ENCODE assay signal across 14 cellular contexts in genomic region chr12:53983580-53984572, GRCh38. TPM values are rescaled to one million over a fixed set of nuclear protein-coding genes. Genes with fewer than 3 reads are reported as not detected.
DNase-seq lines count a peak whose midpoint lies in the region; ATAC-seq and TF ChIP-seq lines count a peak whose summit lies in the region.
"Had no signal": no experiment of that assay in that cellular context is flagged by ENCODE, and none has a peak within 500 bp of the region (broad histone marks: within the 10 kb centered on the region; RNA-seq: fewer than 3 reads in every experiment).

No MANE protein-coding gene starts in this region.

- H3K9ac ChIP-seq in neural progenitor cell (no peak overlapping the region), MM.1S (ENCODE audit: low read length) (no peak overlapping the region)

- CTCF ChIA-PET in CD4-positive, alpha-beta memory T cell (lab: Charles Lee; ENCODE audit: partially characterized antibody) = interaction anchor here (0.6 to 1.7 kb wide), 2 partner anchors 225 to 370 kb away, joined by 3 to 4 read pairs; no protein-coding TSS in a partner anchor

- no peaks in the 10 kb centered on the region for H3F3A ChIP-seq in neural progenitor cell (ENCODE audit: low read depth)
- no peaks in the 10 kb centered on the region for H3F3A ChIP-seq in MM.1S (ENCODE audit: insufficient read depth, low read length)

- DNase-seq in CD4-positive, alpha-beta memory T cell = no peak
- DNase-seq in central memory CD8-positive, alpha-beta T cell (ENCODE audit: low spot score in 2 of 2) = no peak
- DNase-seq in neural progenitor cell (ENCODE audit: low spot score) (no peak), MM.1S (no peak), AG08395 (ENCODE audit: low spot score) (no peak), NCI-H2227 treated with DMSO at 0.1 percent for 48 hours (lab: John Stamatoyannopoulos, UW) (no peak)
- no peak for DNase-seq in activated CD8-positive, alpha-beta memory T cell treated with anti-CD3 and anti-CD28 coated beads, Interleukin-2, amount 50 U/mL, for 48 hours

- no peaks in the 10 kb centered on the region for H3K36me3 ChIP-seq in CD4-positive, alpha-beta memory T cell (ENCODE audit: insufficient read depth, low read length)
- H3K36me3 ChIP-seq in neural progenitor cell = no peaks in the 10 kb centered on the region
- no peaks in the 10 kb centered on the region for H3K36me3 ChIP-seq in MM.1S (replicated peaks; ENCODE audit: insufficient read depth, low read length)
- H3K36me3 ChIP-seq: HAP-1, pancreas had no signal

- peaks cover 82% of the 10 kb centered on the region for H4K20me1 ChIP-seq in neural progenitor cell (ENCODE audit: low read depth)
- H4K20me1 ChIP-seq in MM.1S (ENCODE audit: insufficient read depth, low read length) = no peaks in the 10 kb centered on the region; the same call in 1 of the 2 replicates

- peaks cover 25% of the 10 kb centered on the region for H3K4me1 ChIP-seq in CD4-positive, alpha-beta memory T cell (ENCODE audit: insufficient read depth, low read length)
- H3K4me1 ChIP-seq in neural progenitor cell (no peaks in the 10 kb centered on the region), MM.1S (ENCODE audit: low read length) (peaks cover 7% of the 10 kb centered on the region; the same call in 1 of the 2 replicates)

- TF ChIP-seq CTCF in neural progenitor cell (IDR thresholded peaks at IDR 0.05) (no peak), MM.1S (IDR thresholded peaks at IDR 0.05; ENCODE audit: low read length) (no peak)

- no peak for ATAC-seq in central memory CD8-positive, alpha-beta T cell (replicated peaks; ENCODE audit: extremely low read depth, poor library complexity, severe bottlenecking)

- H3K36me3 Mint-ChIP-seq in CD4-positive, alpha-beta memory T cell = peaks cover 0 to 1% of the 10 kb centered on the region in 2 donors
- H3K36me3 Mint-ChIP-seq in IgD-negative memory B cell (peaks cover 2% of the 10 kb centered on the region), neural progenitor cell (no peaks in the 10 kb centered on the region)
- peaks cover 20% of the 10 kb centered on the region for H3K36me3 Mint-ChIP-seq in central memory CD8-positive, alpha-beta T cell (ENCODE audit: insufficient read depth)
- H3K36me3 Mint-ChIP-seq: activated naive CD8-positive, alpha-beta T cell treated with anti-CD3 and anti-CD28 coated beads, Interleukin-2, amount 10 ng/mL, durations not matched to agents 7 days and 5 days had no signal

- no peaks in the 10 kb centered on the region for H3K79me2 ChIP-seq in neural progenitor cell (ENCODE audit: low read depth)
- H3K79me2 ChIP-seq in MM.1S (ENCODE audit: low read length) = no peaks in the 10 kb centered on the region

- peaks cover 4 to 46% (median 18%) of the 10 kb centered on the region in 4 donors for H3K4me1 Mint-ChIP-seq in CD4-positive, alpha-beta memory T cell
- peaks cover 2 to 10% (median 3%) of the 10 kb centered on the region in 3 donors for H3K4me1 Mint-ChIP-seq in IgD-negative memory B cell
- peaks cover 29% of the 10 kb centered on the region for H3K4me1 Mint-ChIP-seq in central memory CD8-positive, alpha-beta T cell
- H3K4me1 Mint-ChIP-seq in neural progenitor cell = no peaks in the 10 kb centered on the region

- H3K4me2 ChIP-seq in neural progenitor cell = no peak overlapping the region
- H3K4me2 ChIP-seq in MM.1S (ENCODE audit: low read depth, low read length) = no peak overlapping the region

- POLR2A ChIA-PET in CD4-positive, alpha-beta memory T cell (lab: Charles Lee; ENCODE audit: partially characterized antibody) = no interaction called here

- H3K9me3 ChIP-seq in CD4-positive, alpha-beta memory T cell (ENCODE audit: control insufficient read depth in 1 of 2, low read length in 2 of 2) = no peaks in the 10 kb centered on the region
- H3K9me3 ChIP-seq in neural progenitor cell (ENCODE audit: low read depth) = no peaks in the 10 kb centered on the region
- H3K9me3 ChIP-seq in MM.1S (replicated peaks; ENCODE audit: insufficient read depth, low read length) = no peaks in the 10 kb centered on the region
- H3K9me3 ChIP-seq: HAP-1, pancreas had no signal

- intact Hi-C loops in CD4-positive, alpha-beta memory T cell (cut with micrococcal nuclease) = no loop called here

- H2AFZ ChIP-seq in neural progenitor cell (replicated peaks) (no peak overlapping the region), MM.1S (ENCODE audit: low read length) (no peak overlapping the region)

- H3K9me3 Mint-ChIP-seq in CD4-positive, alpha-beta memory T cell = peaks cover 0 to 37% (median 7%) of the 10 kb centered on the region in 8 donors
- H3K9me3 Mint-ChIP-seq in IgD-negative memory B cell (peaks cover 0 to 2% (median 0%) of the 10 kb centered on the region in 3 donors), neural progenitor cell (peaks cover 6% of the 10 kb centered on the region)
- no peaks in the 10 kb centered on the region for H3K9me3 Mint-ChIP-seq in central memory CD8-positive, alpha-beta T cell
- H3K9me3 Mint-ChIP-seq: activated naive CD8-positive, alpha-beta T cell treated with anti-CD3 and anti-CD28 coated beads, Interleukin-2, amount 10 ng/mL, durations not matched to agents 7 days and 5 days had no signal

- peaks cover 75 to 80% of the 10 kb centered on the region in 2 donors for H3K27me3 Mint-ChIP-seq in CD4-positive, alpha-beta memory T cell
- H3K27me3 Mint-ChIP-seq in IgD-negative memory B cell (peaks cover 81% of the 10 kb centered on the region), neural progenitor cell (ENCODE audit: insufficient read depth, low read depth) (peaks cover 99% of the 10 kb centered on the region)
- peaks cover 99% of the 10 kb centered on the region for H3K27me3 Mint-ChIP-seq in central memory CD8-positive, alpha-beta T cell

- H3K27ac Mint-ChIP-seq in CD4-positive, alpha-beta memory T cell = peak overlapping the region in 5 of 7 donors; percentile 42 to 83 (median 74)
- peak overlapping the region; percentile 86 to 96 (median 93) for H3K27ac Mint-ChIP-seq in IgD-negative memory B cell
- peak overlapping the region; percentile 53 for H3K27ac Mint-ChIP-seq in central memory CD8-positive, alpha-beta T cell (ENCODE audit: low read depth)
- no peak overlapping the region for H3K27ac Mint-ChIP-seq in neural progenitor cell
- H3K27ac Mint-ChIP-seq: activated naive CD8-positive, alpha-beta T cell treated with anti-CD3 and anti-CD28 coated beads, Interleukin-2, amount 10 ng/mL, durations not matched to agents 7 days and 5 days had no signal

- no peak overlapping the region for H3K27ac ChIP-seq in CD4-positive, alpha-beta memory T cell (ENCODE audit: low read depth, low read length)
- no peak overlapping the region for H3K27ac ChIP-seq in neural progenitor cell
- H3K27ac ChIP-seq in MM.1S (ENCODE audit: low read length) = no peak overlapping the region
- H3K27ac ChIP-seq: pancreas had no signal

- H3K4me3 ChIP-seq in CD4-positive, alpha-beta memory T cell (ENCODE audit: low read length in 2 of 2) = no peak overlapping the region
- H3K4me3 ChIP-seq in neural progenitor cell (no peak overlapping the region), MM.1S (ENCODE audit: low read length) (no peak overlapping the region)
- H3K4me3 ChIP-seq: GM12878 had no signal

- peak overlapping the region in 4 of 8 donors; percentile 7 to 28 (median 26) for H3K4me3 Mint-ChIP-seq in CD4-positive, alpha-beta memory T cell
- H3K4me3 Mint-ChIP-seq in IgD-negative memory B cell = peak overlapping the region; percentile 13 to 81 (median 64)
- peak overlapping the region; percentile 61 for H3K4me3 Mint-ChIP-seq in central memory CD8-positive, alpha-beta T cell
- H3K4me3 Mint-ChIP-seq in neural progenitor cell = peak overlapping the region; percentile 27

- no peaks in the 10 kb centered on the region for H3K9me2 ChIP-seq in MM.1S (replicated peaks; ENCODE audit: insufficient read depth, low read length)

- H3K27me3 ChIP-seq in CD4-positive, alpha-beta memory T cell (ENCODE audit: insufficient read depth, low read length) = peaks cover 95% of the 10 kb centered on the region
- H3K27me3 ChIP-seq in neural progenitor cell (peaks cover 100% of the 10 kb centered on the region), MM.1S (replicated peaks; ENCODE audit: insufficient read depth, low read length) (peaks cover 97% of the 10 kb centered on the region)

RNA-seq across cellular contexts. Expression of gene HOXC10, which starts 1.1 kb away (rescaled TPM):
- not detected for total RNA-seq in CD4-positive, alpha-beta memory T cell
- not detected for polyA plus RNA-seq in CD4-positive, alpha-beta memory T cell
- not detected for polyA plus RNA-seq in IgD-negative memory B cell
- total RNA-seq in neural progenitor cell (ENCODE audit: low replicate concordance) = not detected in 2 replicates
- total RNA-seq: activated naive CD8-positive, alpha-beta T cell treated with anti-CD3 and anti-CD28 coated beads, Interleukin-2, amount 10 ng/mL, durations not matched to agents 7 days and 5 days; liver had no signal
- polyA plus RNA-seq: GM12878, liver had no signal

RNA-seq across cellular contexts. Expression of gene HOTAIR, which starts 9.1 kb away (rescaled TPM):
- total RNA-seq in CD4-positive, alpha-beta memory T cell = not detected
- not detected for polyA plus RNA-seq in CD4-positive, alpha-beta memory T cell
- polyA plus RNA-seq in IgD-negative memory B cell = not detected
- total RNA-seq in neural progenitor cell (ENCODE audit: low replicate concordance) = not detected in 2 replicates
- total RNA-seq: activated naive CD8-positive, alpha-beta T cell treated with anti-CD3 and anti-CD28 coated beads, Interleukin-2, amount 10 ng/mL, durations not matched to agents 7 days and 5 days; dermis blood vessel endothelial cell; GM12878; liver; pancreas had no signal
- polyA plus RNA-seq: GM12878, liver, pancreas had no signal

RNA-seq across cellular contexts. Expression of gene HOXC11, which starts 10.9 kb away (rescaled TPM):
- total RNA-seq in CD4-positive, alpha-beta memory T cell = not detected
- not detected for polyA plus RNA-seq in CD4-positive, alpha-beta memory T cell
- not detected for polyA plus RNA-seq in IgD-negative memory B cell
- total RNA-seq in neural progenitor cell (ENCODE audit: low replicate concordance) = not detected in 2 replicates
- total RNA-seq: activated naive CD8-positive, alpha-beta T cell treated with anti-CD3 and anti-CD28 coated beads, Interleukin-2, amount 10 ng/mL, durations not matched to agents 7 days and 5 days; dermis blood vessel endothelial cell; GM12878; liver; pancreas had no signal
- polyA plus RNA-seq: GM12878, liver, pancreas had no signal

RNA-seq across cellular contexts. Expression of gene HOXC9, which starts 16.1 kb away (rescaled TPM):
- total RNA-seq in CD4-positive, alpha-beta memory T cell = not detected
- polyA plus RNA-seq in CD4-positive, alpha-beta memory T cell = not detected
- polyA plus RNA-seq in IgD-negative memory B cell = not detected
- not detected in 2 replicates for total RNA-seq in neural progenitor cell (ENCODE audit: low replicate concordance)
- total RNA-seq: activated naive CD8-positive, alpha-beta T cell treated with anti-CD3 and anti-CD28 coated beads, Interleukin-2, amount 10 ng/mL, durations not matched to agents 7 days and 5 days; GM12878; liver had no signal
- polyA plus RNA-seq: GM12878, liver had no signal

RNA-seq across cellular contexts. Expression of gene HOXC8, which starts 24.9 kb away (rescaled TPM):
- total RNA-seq in CD4-positive, alpha-beta memory T cell = not detected
- polyA plus RNA-seq in CD4-positive, alpha-beta memory T cell = not detected
- polyA plus RNA-seq in IgD-negative memory B cell = not detected
- total RNA-seq in neural progenitor cell (ENCODE audit: low replicate concordance) = not detected in 2 replicates
- total RNA-seq: activated naive CD8-positive, alpha-beta T cell treated with anti-CD3 and anti-CD28 coated beads, Interleukin-2, amount 10 ng/mL, durations not matched to agents 7 days and 5 days; dermis blood vessel endothelial cell; GM12878; liver; pancreas had no signal
- polyA plus RNA-seq: GM12878, liver, pancreas had no signal
